8 cellular contexts compared by ENCODE assay signal in the genomic region with DNA sequence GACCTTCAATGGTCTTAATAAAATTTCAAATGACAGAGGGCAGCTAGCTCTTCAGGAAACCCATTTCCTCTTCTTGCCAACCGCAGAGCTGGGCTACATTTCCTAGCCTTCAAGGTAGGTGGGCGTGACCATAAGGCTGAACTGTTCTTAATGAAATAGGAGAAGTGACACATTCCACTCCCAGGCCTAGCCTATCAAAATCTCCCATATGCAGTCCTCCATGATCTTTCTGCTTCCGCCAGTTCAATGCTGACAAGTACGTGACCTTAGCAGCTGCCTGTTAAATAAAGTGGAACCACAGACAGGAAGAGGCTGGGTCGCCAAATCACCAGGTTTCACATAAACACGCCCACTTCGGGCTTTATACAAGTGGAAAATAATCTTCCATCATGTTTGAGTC. TPM values are rescaled to one million over a fixed set of nuclear protein-coding genes. Genes with fewer than 3 reads are reported as not detected.
DNase-seq lines count a peak whose midpoint lies in the region; ATAC-seq, FAIRE-seq and TF ChIP-seq lines count a peak whose summit lies in the region.

No MANE protein-coding gene starts in this region.

- peaks cover 23% of the 10 kb centered on the region for H3K36me3 Mint-ChIP-seq in stimulated activated naive CD8-positive, alpha-beta T cell treated with anti-CD3 and anti-CD28 coated beads, Interleukin-15, Interleukin-2, amounts not matched to agents 100 ng/mL and 50 ng/mL, for 24 hours (ENCODE audit: low read depth)
- H3K36me3 Mint-ChIP-seq in type B pancreatic cell = no peaks in the 10 kb centered on the region

- peak; percentile 94 for ATAC-seq in HG03103 (IDR thresholded peaks at IDR 0.05; ENCODE audit: low read depth, unreplicated experiment)

- H3K27ac Mint-ChIP-seq in stimulated activated naive CD8-positive, alpha-beta T cell treated with anti-CD3 and anti-CD28 coated beads, Interleukin-15, Interleukin-2, amounts not matched to agents 100 ng/mL and 50 ng/mL, for 24 hours = peak overlapping the region; percentile 96
- H3K27ac Mint-ChIP-seq in type B pancreatic cell = no peak overlapping the region

- peak; percentile 93 for FAIRE-seq in GM19239 (lab: Jason Lieb, UNC)

- H3K4me1 Mint-ChIP-seq in stimulated activated naive CD8-positive, alpha-beta T cell treated with anti-CD3 and anti-CD28 coated beads, Interleukin-15, Interleukin-2, amounts not matched to agents 100 ng/mL and 50 ng/mL, for 24 hours (ENCODE audit: low read depth) = peaks cover 88% of the 10 kb centered on the region
- no peaks in the 10 kb centered on the region for H3K4me1 Mint-ChIP-seq in type B pancreatic cell (ENCODE audit: unreplicated experiment)

- H3K27me3 Mint-ChIP-seq in stimulated activated naive CD8-positive, alpha-beta T cell treated with anti-CD3 and anti-CD28 coated beads, Interleukin-15, Interleukin-2, amounts not matched to agents 100 ng/mL and 50 ng/mL, for 24 hours = no peaks in the 10 kb centered on the region
- peaks cover 4% of the 10 kb centered on the region for H3K27me3 Mint-ChIP-seq in type B pancreatic cell

- DNase-seq in GM19239 (ENCODE audit: insufficient read length, low spot score) (peak; percentile 34), T-helper 22 cell (ENCODE audit: low read depth) (peak; percentile 19), type B pancreatic cell (ENCODE audit: extremely low spot score, unreplicated experiment) (no peak), kidney glomerular epithelial cell (lab: John Stamatoyannopoulos, UW) (no peak), NCI-H2107 treated with DMSO at 0.1 percent for 48 hours (lab: John Stamatoyannopoulos, UW; ENCODE audit: unreplicated experiment) (no peak)
- DNase-seq in effector CD4-positive, alpha-beta T cell = peak; percentile 11

- peaks cover 19% of the 10 kb centered on the region for H3K9me3 Mint-ChIP-seq in stimulated activated naive CD8-positive, alpha-beta T cell treated with anti-CD3 and anti-CD28 coated beads, Interleukin-15, Interleukin-2, amounts not matched to agents 100 ng/mL and 50 ng/mL, for 24 hours
- H3K9me3 Mint-ChIP-seq in type B pancreatic cell = peaks cover 10% of the 10 kb centered on the region

- no peak for TF ChIP-seq CTCF in type B pancreatic cell (conservative IDR thresholded peaks at IDR 0.05)

- H3K4me3 Mint-ChIP-seq in stimulated activated naive CD8-positive, alpha-beta T cell treated with anti-CD3 and anti-CD28 coated beads, Interleukin-15, Interleukin-2, amounts not matched to agents 100 ng/mL and 50 ng/mL, for 24 hours = peak overlapping the region; percentile 81
- no peak overlapping the region for H3K4me3 Mint-ChIP-seq in type B pancreatic cell

RNA-seq across cellular contexts. Expression of a gene that starts 13.2 kb away (rescaled TPM):
- total RNA-seq in type B pancreatic cell (ENCODE audit: low replicate concordance) = 23.0 and 37.4 TPM in 2 replicates

Comparison
In these comparisons a context has a peak if more than half of its experiments do, and no peak if none do; other contexts are left out.
1. DNase-seq: peak in GM19239 (single experiment), T-helper 22 cell (single experiment) and effector CD4-positive, alpha-beta T cell (single experiment); none in type B pancreatic cell (single experiment), kidney glomerular epithelial cell (single experiment) and NCI-H2107 treated with DMSO at 0.1 percent for 48 hours (single experiment).